17 cellular contexts compared by ENCODE assay signal in the genomic region with DNA sequence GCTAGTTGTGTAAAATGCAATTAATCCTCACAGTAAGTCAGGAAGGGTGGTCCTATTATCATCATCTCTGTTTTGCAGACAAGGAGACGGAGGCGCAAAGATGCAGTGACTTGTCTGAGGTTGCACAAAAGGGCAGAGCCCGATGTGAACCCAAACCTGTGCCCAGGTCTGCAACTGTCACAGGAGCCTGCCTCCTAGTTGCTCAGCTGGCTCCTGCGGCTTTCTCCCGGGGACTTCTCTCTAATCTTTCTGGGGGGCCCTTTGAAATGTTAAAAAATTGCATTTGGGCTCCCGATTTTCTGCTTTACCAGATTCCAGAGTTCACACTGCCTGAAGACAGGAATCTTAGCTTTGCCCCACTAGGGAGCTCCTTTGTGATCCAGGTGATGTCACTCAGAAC. TPM values are rescaled to one million over a fixed set of nuclear protein-coding genes. Genes with fewer than 3 reads are reported as not detected.
"Had no signal": no experiment of that assay in that cellular context is flagged by ENCODE, and none has a peak within 500 bp of the region (broad histone marks: within the 10 kb centered on the region; RNA-seq: fewer than 3 reads in every experiment).

No MANE protein-coding gene starts in this region.

- H3K4me3 ChIP-seq: hepatocyte had no signal

- H3K4me1 Mint-ChIP-seq: nephron had no signal

- DNase-seq: activated CD4-positive, CD25-positive, alpha-beta regulatory T cell treated with anti-CD3 and anti-CD28 coated beads, Interleukin-2, amount 50 U/mL, for 72 hours; activated naive CD4-positive, alpha-beta T cell treated with Interleukin-2 at 50 U/mL for 16 hours; anterior cingulate cortex; cerebellar nuclear complex; gastrocnemius medialis; left ventricle myocardium inferior; mesenchymal stem cell; occipital lobe; stimulated activated CD4-positive, alpha-beta T cell treated with anti-CD3 and anti-CD28 coated beads, Interleukin-2, amount 100 ng/mL, for 48 hours; stimulated activated naive CD4-positive, alpha-beta T cell; tibial artery had no signal

- ATAC-seq: gastrocnemius medialis had no signal

- H3K27ac Mint-ChIP-seq: nephron had no signal

- H3K27ac ChIP-seq: gastrocnemius medialis, hepatocyte, left ventricle myocardium inferior, tibial artery, vagina had no signal

- H2AFZ ChIP-seq: hepatocyte had no signal

- H3K9me3 Mint-ChIP-seq: nephron; T-helper 2 cell treated with Interferon-gamma antibody and Interleukin-4, amounts not matched to agents 5 μg/mL and 100 μg/mL, for 36 hours had no signal

- H3K79me2 ChIP-seq: hepatocyte had no signal

- H3K4me1 ChIP-seq: gastrocnemius medialis, vagina had no signal

- H3K4me3 Mint-ChIP-seq: T-helper 2 cell treated with Interferon-gamma antibody and Interleukin-4, amounts not matched to agents 5 μg/mL and 100 μg/mL, for 36 hours had no signal

- H3K27me3 ChIP-seq: vagina had no signal

RNA-seq across cellular contexts. Expression of gene CNR2, which starts 9.4 kb away (rescaled TPM):
- total RNA-seq: epithelial cell of proximal tubule, gastrocnemius medialis, hepatocyte, kidney epithelial cell, left ventricle myocardium inferior, occipital lobe, vagina had no signal
- polyA plus RNA-seq: hepatocyte had no signal
